ENCODE assay signal across 16 cellular contexts in the genomic region with DNA sequence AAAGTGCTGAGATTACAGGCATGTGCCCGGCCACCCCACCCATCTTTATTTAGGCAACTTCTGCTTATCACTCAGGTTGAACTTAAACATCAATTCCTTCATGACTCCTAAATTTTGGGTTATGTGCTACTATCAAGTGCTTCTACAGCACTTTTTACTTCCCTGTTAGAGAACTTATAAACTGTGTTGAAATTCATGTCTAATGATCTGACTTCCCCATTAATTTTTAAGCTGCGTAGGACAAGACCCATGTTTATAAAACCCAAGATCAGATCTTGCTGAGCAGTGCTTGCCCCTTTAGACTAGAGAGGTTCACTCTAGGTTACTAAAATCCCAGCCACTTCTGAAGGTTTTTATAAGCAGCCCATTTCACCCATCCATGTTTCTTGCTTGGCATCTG.
"Had no signal": no experiment of that assay in that cellular context is flagged by ENCODE, and none has a peak within 500 bp of the region (broad histone marks: within the 10 kb centered on the region; RNA-seq: fewer than 3 reads in every experiment).

No MANE protein-coding gene starts in this region.

- DNase-seq: activated B cell treated with CpG ODN at 0.5 μM for 24 hours; activated CD4-positive, alpha-beta T cell treated with anti-CD3 and anti-CD28 coated beads for 36 hours; activated CD4-positive, alpha-beta T cell treated with anti-CD3 and anti-CD28 coated beads, Interleukin-2, amount 50 U/mL, for 4 hours; activated naive CD4-positive, alpha-beta T cell treated with Interleukin-2 at 50 U/mL for 16 hours; activated naive CD8-positive, alpha-beta T cell treated with anti-CD3 and anti-CD28 coated beads for 36 hours; activated T-cell treated with anti-CD3 and anti-CD28 coated beads, Interleukin-2, amount 50 U/mL, for 48 hours; amniotic stem cell; cerebellar nuclear complex; cortex of kidney; left colon; nephron progenitor cell; spleen; stimulated activated CD4-positive, alpha-beta T cell treated with anti-CD3 and anti-CD28 coated beads, Interleukin-4, amount 100 ng/mL, for 24 hours; stimulated activated naive CD4-positive, alpha-beta T cell treated with Interleukin-2 at 50 U/mL for 16 hours had no signal

- ATAC-seq: activated CD4-positive, alpha-beta T cell treated with anti-CD3 and anti-CD28 coated beads for 36 hours; left colon had no signal

- H3K4me3 ChIP-seq: spleen, thoracic aorta had no signal

- H3K27me3 ChIP-seq: spleen had no signal

- H3K36me3 ChIP-seq: spleen, thoracic aorta had no signal

- H3K9me3 ChIP-seq: spleen, thoracic aorta had no signal

- H3K27ac ChIP-seq: epithelial cell of prostate had no signal
